ENCODE assay signal across 2 cellular contexts in the genomic region with DNA sequence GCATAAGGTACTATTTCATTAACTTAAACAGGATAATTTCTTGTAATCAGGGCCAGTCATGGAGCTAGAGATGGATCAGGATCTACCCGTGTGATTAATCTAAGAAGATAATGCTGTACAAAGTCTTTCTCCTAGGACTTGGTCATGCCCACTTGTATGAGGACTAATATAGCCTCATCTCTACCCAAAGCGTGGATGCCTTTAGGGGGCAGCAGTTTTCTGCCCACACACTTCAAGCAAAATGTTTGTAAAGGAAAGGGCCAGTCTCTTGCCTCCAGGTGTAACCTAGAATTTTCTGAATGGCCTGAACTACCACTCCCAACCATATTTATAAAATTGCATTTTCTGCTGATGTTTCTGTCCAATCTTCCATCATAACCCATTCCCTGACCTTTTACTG.
TF ChIP-seq lines count a peak whose summit lies in the region.

No MANE protein-coding gene starts in this region.

TF ChIP-seq in A549, 52 proteins besides CTCF, POLR2A, EP300 and RAD21 (continued from another document):
- TF ChIP-seq ELK1 (IDR thresholded peaks at IDR 0.05; ENCODE audit: low read depth, low read length): no peak
- TF ChIP-seq HOXB13 (CRISPR knock-in tag; IDR thresholded peaks at IDR 0.05; ENCODE audit: low read depth): no peak
- no peak for TF ChIP-seq KDM5A (IDR thresholded peaks at IDR 0.05)
- TF ChIP-seq SMC3 (IDR thresholded peaks at IDR 0.05): no peak
- TF ChIP-seq, protein P1, sequence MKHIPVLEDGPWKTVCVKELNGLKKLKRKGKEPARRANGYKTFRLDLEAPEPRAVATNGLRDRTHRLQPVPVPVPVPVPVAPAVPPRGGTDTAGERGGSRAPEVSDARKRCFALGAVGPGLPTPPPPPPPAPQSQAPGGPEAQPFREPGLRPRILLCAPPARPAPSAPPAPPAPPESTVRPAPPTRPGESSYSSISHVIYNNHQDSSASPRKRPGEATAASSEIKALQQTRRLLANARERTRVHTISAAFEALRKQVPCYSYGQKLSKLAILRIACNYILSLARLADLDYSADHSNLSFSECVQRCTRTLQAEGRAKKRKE (CRISPR knock-in tag; IDR thresholded peaks at IDR 0.05; ENCODE audit: low read depth): no peak

TF ChIP-seq in SK-N-SH, 30 proteins besides CTCF, POLR2A, EP300 and RAD21:
- TF ChIP-seq ZBTB33 (IDR thresholded peaks at IDR 0.05; ENCODE audit: borderline replicate concordance, low read depth): no peak
- TF ChIP-seq SMC3 (IDR thresholded peaks at IDR 0.05; ENCODE audit: low read depth, low read length): peak; percentile 18; the same call in 1 of the 2 replicates
- TF ChIP-seq RFX5 (IDR thresholded peaks at IDR 0.05; ENCODE audit: low read length): no peak
- TF ChIP-seq GATA2 (CRISPR knock-in tag; IDR thresholded peaks at IDR 0.05): no peak
